1 cellular context compared by ENCODE assay signal in the genomic region with DNA sequence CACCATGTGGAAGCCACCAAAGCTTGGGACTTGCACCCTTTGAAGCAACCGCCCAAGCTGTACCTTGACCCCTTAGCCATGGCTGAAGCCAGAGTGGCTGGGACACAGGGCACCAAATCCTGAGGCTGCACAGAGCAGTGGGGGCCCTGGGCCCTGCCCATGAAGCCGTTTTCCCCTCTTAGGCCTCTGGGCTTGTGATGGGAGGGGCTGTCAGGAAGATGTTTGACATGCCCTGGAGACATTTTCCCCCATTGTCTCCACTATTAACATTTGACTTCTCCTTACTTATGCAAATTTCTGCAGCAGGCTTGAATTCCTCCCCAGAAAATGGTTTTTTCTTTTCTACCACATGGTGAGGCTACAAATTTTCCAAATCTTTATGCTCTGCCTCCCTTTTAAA.
TF ChIP-seq lines count a peak whose summit lies in the region.

No MANE protein-coding gene starts in this region.

TF ChIP-seq in WTC11, 78 proteins besides CTCF, POLR2A, EP300 and RAD21 (continued from another document):
- TF ChIP-seq, protein P1, sequence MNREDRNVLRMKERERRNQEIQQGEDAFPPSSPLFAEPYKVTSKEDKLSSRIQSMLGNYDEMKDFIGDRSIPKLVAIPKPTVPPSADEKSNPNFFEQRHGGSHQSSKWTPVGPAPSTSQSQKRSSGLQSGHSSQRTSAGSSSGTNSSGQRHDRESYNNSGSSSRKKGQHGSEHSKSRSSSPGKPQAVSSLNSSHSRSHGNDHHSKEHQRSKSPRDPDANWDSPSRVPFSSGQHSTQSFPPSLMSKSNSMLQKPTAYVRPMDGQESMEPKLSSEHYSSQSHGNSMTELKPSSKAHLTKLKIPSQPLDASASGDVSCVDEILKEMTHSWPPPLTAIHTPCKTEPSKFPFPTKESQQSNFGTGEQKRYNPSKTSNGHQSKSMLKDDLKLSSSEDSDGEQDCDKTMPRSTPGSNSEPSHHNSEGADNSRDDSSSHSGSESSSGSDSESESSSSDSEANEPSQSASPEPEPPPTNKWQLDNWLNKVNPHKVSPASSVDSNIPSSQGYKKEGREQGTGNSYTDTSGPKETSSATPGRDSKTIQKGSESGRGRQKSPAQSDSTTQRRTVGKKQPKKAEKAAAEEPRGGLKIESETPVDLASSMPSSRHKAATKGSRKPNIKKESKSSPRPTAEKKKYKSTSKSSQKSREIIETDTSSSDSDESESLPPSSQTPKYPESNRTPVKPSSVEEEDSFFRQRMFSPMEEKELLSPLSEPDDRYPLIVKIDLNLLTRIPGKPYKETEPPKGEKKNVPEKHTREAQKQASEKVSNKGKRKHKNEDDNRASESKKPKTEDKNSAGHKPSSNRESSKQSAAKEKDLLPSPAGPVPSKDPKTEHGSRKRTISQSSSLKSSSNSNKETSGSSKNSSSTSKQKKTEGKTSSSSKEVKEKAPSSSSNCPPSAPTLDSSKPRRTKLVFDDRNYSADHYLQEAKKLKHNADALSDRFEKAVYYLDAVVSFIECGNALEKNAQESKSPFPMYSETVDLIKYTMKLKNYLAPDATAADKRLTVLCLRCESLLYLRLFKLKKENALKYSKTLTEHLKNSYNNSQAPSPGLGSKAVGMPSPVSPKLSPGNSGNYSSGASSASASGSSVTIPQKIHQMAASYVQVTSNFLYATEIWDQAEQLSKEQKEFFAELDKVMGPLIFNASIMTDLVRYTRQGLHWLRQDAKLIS (CRISPR knock-in tag; IDR thresholded peaks at IDR 0.05; ENCODE audit: borderline replicate concordance): no peak
- TF ChIP-seq RORB (CRISPR knock-in tag; IDR thresholded peaks at IDR 0.05): no peak
- no peak for TF ChIP-seq ZNF232 (CRISPR knock-in tag; IDR thresholded peaks at IDR 0.05)
- TF ChIP-seq, protein P2, sequence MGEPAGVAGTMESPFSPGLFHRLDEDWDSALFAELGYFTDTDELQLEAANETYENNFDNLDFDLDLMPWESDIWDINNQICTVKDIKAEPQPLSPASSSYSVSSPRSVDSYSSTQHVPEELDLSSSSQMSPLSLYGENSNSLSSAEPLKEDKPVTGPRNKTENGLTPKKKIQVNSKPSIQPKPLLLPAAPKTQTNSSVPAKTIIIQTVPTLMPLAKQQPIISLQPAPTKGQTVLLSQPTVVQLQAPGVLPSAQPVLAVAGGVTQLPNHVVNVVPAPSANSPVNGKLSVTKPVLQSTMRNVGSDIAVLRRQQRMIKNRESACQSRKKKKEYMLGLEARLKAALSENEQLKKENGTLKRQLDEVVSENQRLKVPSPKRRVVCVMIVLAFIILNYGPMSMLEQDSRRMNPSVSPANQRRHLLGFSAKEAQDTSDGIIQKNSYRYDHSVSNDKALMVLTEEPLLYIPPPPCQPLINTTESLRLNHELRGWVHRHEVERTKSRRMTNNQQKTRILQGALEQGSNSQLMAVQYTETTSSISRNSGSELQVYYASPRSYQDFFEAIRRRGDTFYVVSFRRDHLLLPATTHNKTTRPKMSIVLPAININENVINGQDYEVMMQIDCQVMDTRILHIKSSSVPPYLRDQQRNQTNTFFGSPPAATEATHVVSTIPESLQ (CRISPR knock-in tag; IDR thresholded peaks at IDR 0.05): no peak
- no peak for TF ChIP-seq MXD4 (CRISPR knock-in tag; IDR thresholded peaks at IDR 0.05; ENCODE audit: borderline replicate concordance)
- TF ChIP-seq, protein P3, sequence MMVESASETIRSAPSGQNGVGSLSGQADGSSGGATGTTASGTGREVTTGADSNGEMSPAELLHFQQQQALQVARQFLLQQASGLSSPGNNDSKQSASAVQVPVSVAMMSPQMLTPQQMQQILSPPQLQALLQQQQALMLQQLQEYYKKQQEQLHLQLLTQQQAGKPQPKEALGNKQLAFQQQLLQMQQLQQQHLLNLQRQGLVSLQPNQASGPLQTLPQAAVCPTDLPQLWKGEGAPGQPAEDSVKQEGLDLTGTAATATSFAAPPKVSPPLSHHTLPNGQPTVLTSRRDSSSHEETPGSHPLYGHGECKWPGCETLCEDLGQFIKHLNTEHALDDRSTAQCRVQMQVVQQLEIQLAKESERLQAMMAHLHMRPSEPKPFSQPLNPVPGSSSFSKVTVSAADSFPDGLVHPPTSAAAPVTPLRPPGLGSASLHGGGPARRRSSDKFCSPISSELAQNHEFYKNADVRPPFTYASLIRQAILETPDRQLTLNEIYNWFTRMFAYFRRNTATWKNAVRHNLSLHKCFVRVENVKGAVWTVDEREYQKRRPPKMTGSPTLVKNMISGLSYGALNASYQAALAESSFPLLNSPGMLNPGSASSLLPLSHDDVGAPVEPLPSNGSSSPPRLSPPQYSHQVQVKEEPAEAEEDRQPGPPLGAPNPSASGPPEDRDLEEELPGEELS (CRISPR knock-in tag; IDR thresholded peaks at IDR 0.05): no peak
